7 cellular contexts compared by ENCODE assay signal in the genomic region with DNA sequence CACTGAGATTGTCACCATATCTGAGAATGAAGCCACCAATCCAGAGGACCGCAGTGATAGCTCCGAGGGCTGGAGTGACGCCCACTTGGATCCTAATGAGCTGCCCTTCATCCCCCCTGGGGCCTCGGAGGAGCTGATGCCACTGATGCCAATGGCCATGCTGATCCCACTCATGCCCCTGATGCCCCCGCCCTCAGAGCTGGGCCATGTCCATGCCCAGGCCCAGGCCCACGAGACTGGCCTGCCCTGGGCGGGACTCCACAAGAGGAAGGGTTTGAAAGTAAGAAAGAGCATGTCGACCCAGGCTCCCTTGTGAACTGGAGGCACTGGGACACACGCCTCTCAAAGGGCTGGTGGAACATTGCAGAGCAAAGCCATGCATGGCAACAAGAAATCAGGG. TPM values are rescaled to one million over a fixed set of nuclear protein-coding genes. Genes with fewer than 3 reads are reported as not detected.
"Had no signal": no experiment of that assay in that cellular context is flagged by ENCODE, and none has a peak within 500 bp of the region (broad histone marks: within the 10 kb centered on the region; RNA-seq: fewer than 3 reads in every experiment).

No MANE protein-coding gene starts in this region.

- H3K9me3 Mint-ChIP-seq: GM23338, H9 had no signal

- DNase-seq: H9, HCEC 1CT, IMR-90 had no signal

- H3K4me3 ChIP-seq: GM23338, K562 had no signal

- H3K4me3 Mint-ChIP-seq: GM23338, H9 had no signal

- ATAC-seq: GM23338, K562 had no signal

- H3K4me1 Mint-ChIP-seq: GM23338, H9 had no signal

- H3K4me2 ChIP-seq: GM23338 had no signal

- H3K27ac Mint-ChIP-seq: GM23338, H9 had no signal

- H2AFZ ChIP-seq: GM23338 had no signal

RNA-seq across cellular contexts. Expression of gene SPPL2C, which starts 2.0 kb away (rescaled TPM):
- total RNA-seq: H1, H9, HT-29, IMR-90, K562 had no signal
- polyA plus RNA-seq: GM23338, H1, IMR-90, K562 had no signal
